ENCODE assay signal across 26 cellular contexts in genomic region chr2:120904379-120904778, GRCh38.
DNase-seq lines count a peak whose midpoint lies in the region; ATAC-seq, FAIRE-seq and TF ChIP-seq lines count a peak whose summit lies in the region.
"Had no signal": no experiment of that assay in that cellular context is flagged by ENCODE, and none has a peak within 500 bp of the region (broad histone marks: within the 10 kb centered on the region; RNA-seq: fewer than 3 reads in every experiment).

No MANE protein-coding gene starts in this region.

- TF ChIP-seq EP300 in SK-N-SH (IDR thresholded peaks at IDR 0.05; ENCODE audit: borderline replicate concordance in 1 of 2, low read depth in 1 of 2, low read length in 1 of 2), result no peak; a peak in 1 of 4 replicates

- H3K4me2 ChIP-seq in SK-N-SH, result no peak overlapping the region
- H3K4me2 ChIP-seq: KMS-11 had no signal

- no peaks in the 10 kb centered on the region for H3K9me2 ChIP-seq in SK-N-SH

- H3K4me3 ChIP-seq in SK-N-SH (ENCODE audit: low read depth in 2 of 2, low read length in 1 of 2), result no peak overlapping the region
- no peak overlapping the region for H3K4me3 ChIP-seq in muscle layer of colon (ENCODE audit: low read depth in 1 of 2, low read length in 2 of 2)
- no peak overlapping the region for H3K4me3 ChIP-seq in uterus
- H3K4me3 ChIP-seq: SK-N-MC had no signal

- H3K9me3 ChIP-seq in SK-N-SH (no peaks in the 10 kb centered on the region), muscle layer of colon (ENCODE audit: low read length) (no peaks in the 10 kb centered on the region), uterus (no peaks in the 10 kb centered on the region)

- no peak overlapping the region for H3K9ac ChIP-seq in SK-N-SH
- H3K9ac ChIP-seq in muscle layer of colon (ENCODE audit: low read length), result no peak overlapping the region
- H3K9ac ChIP-seq: KMS-11 had no signal

- WGBS in SK-N-SH (ENCODE audit: low lambda C conversion rate), result 79% methylated on average over 5 of the region's 8 CpGs

- H3K27ac ChIP-seq in SK-N-SH (ENCODE audit: low read depth in 2 of 2, low read length in 1 of 2) (peak overlapping the region in 1 of 2 experiments; percentile 97; a peak in 2 of 4 replicates), muscle layer of colon (ENCODE audit: low read depth, low read length) (peak overlapping the region; percentile 36), uterus (peak overlapping the region; percentile 53 to 67)
- H3K27ac ChIP-seq: 22Rv1, brain microvascular endothelial cell, KMS-11, SK-N-MC had no signal

- H3K36me3 ChIP-seq in SK-N-SH (replicated peaks in 1 of 2; ENCODE audit: control insufficient read depth in 1 of 2, insufficient read depth in 2 of 2, low read length in 1 of 2), result no peaks in the 10 kb centered on the region
- no peaks in the 10 kb centered on the region for H3K36me3 ChIP-seq in muscle layer of colon (ENCODE audit: insufficient read depth, low read length)
- no peaks in the 10 kb centered on the region for H3K36me3 ChIP-seq in uterus
- H3K36me3 ChIP-seq: brain microvascular endothelial cell had no signal

- DNase-seq in SK-N-SH (peak; percentile 44), uterus (no peak), NCI-H146 (lab: John Stamatoyannopoulos, UW) (no peak), NCI-H128 (lab: John Stamatoyannopoulos, UW; ENCODE audit: unreplicated experiment) (no peak), H54 (ENCODE audit: insufficient read length, low spot score) (no peak)
- no peak for DNase-seq in central memory CD8-positive, alpha-beta T cell (ENCODE audit: low spot score in 2 of 2)
- DNase-seq: activated B cell treated with CpG ODN at 0.5 μM for 24 hours; activated CD4-positive, alpha-beta T cell treated with anti-CD3 and anti-CD28 coated beads, Interleukin-2, amount 50 U/mL, for 4 hours; activated CD8-positive, alpha-beta memory T cell treated with anti-CD3 and anti-CD28 coated beads, Interleukin-2, amount 50 U/mL, for 4 hours; activated naive CD8-positive, alpha-beta T cell treated with anti-CD3 and anti-CD28 coated beads for 36 hours; brain microvascular endothelial cell; left cardiac atrium; natural killer cell; NCI-H1694 treated with DMSO at 0.1 percent for 48 hours; NCI-H2171 treated with DMSO at 0.1 percent for 48 hours; NCI-H524 treated with DMSO at 0.1 percent for 48 hours had no signal

- no peaks in the 10 kb centered on the region for H3F3A ChIP-seq in SK-N-SH (replicated peaks; ENCODE audit: insufficient read depth)

- peaks cover 22% of the 10 kb centered on the region for H3K27me3 Mint-ChIP-seq in central memory CD8-positive, alpha-beta T cell
- H3K27me3 Mint-ChIP-seq: activated B cell treated with CpG ODN at 0.5 μM for 24 hours, B cell had no signal

- H3K27me3 ChIP-seq in SK-N-SH (ENCODE audit: insufficient read depth) (no peaks in the 10 kb centered on the region), muscle layer of colon (ENCODE audit: control insufficient read depth in 1 of 2, insufficient read depth in 2 of 2, low read length in 2 of 2) (no peaks in the 10 kb centered on the region), uterus (no peaks in the 10 kb centered on the region)
- H3K27me3 ChIP-seq: brain microvascular endothelial cell had no signal

- no peak for FAIRE-seq in H54 (lab: Jason Lieb, UNC)

- CTCF ChIA-PET in SK-N-SH (lab: Yijun Ruan, JAX), result interaction anchor here (0.8 to 4.9 kb wide), 7 partner anchors 9 to 209 kb away, joined by 3 to 27 read pairs (median 4); no protein-coding TSS in a partner anchor

- no peak overlapping the region for H2AFZ ChIP-seq in SK-N-SH (ENCODE audit: low read depth)

- H3K36me3 Mint-ChIP-seq in central memory CD8-positive, alpha-beta T cell (ENCODE audit: insufficient read depth), result no peaks in the 10 kb centered on the region
- H3K36me3 Mint-ChIP-seq: activated naive CD8-positive, alpha-beta T cell treated with anti-CD3 and anti-CD28 coated beads for 36 hours; natural killer cell; stimulated activated memory B cell treated with anti-CD40 and anti-IgM and Interleukin-4, amounts not matched to agents 10 μg/mL and 1 μg/mL and 100 μg/mL, for 72 hours had no signal

- no peak overlapping the region for H3K27ac Mint-ChIP-seq in central memory CD8-positive, alpha-beta T cell (ENCODE audit: low read depth)
- H3K27ac Mint-ChIP-seq: activated B cell treated with CpG ODN at 0.5 μM for 24 hours; activated naive CD8-positive, alpha-beta T cell treated with anti-CD3 and anti-CD28 coated beads for 36 hours; activated T-helper 2 cell treated with anti-CD3 and anti-CD28 coated beads, Interferon-gamma antibody, Interleukin-2, Interleukin-4, amounts not matched to agents 10 μg/mL and 5 μg/mL and 100 μg/mL, durations not matched to agents 14 hours and 24 hours and 36 hours; B cell; natural killer cell; stimulated activated memory B cell treated with anti-CD40 and anti-IgM and Interleukin-4, amounts not matched to agents 10 μg/mL and 1 μg/mL and 100 μg/mL, for 72 hours; T-helper 2 cell treated with Interferon-gamma antibody and Interleukin-4, amounts not matched to agents 5 μg/mL and 100 μg/mL, for 36 hours had no signal

- no peaks in the 10 kb centered on the region for H3K79me2 ChIP-seq in SK-N-SH (ENCODE audit: insufficient read depth)

- TF ChIP-seq POLR2A in uterus (IDR thresholded peaks at IDR 0.05) (no peak), H54 (IDR thresholded peaks at IDR 0.05; ENCODE audit: low read depth, low read length) (no peak)

- TF ChIP-seq CTCF in SK-N-SH (IDR thresholded peaks at IDR 0.05), result no peak
- TF ChIP-seq CTCF in uterus (IDR thresholded peaks at IDR 0.05), result peak in 1 of 4 experiments; percentile 5

- no peaks in the 10 kb centered on the region for H3K9me3 Mint-ChIP-seq in central memory CD8-positive, alpha-beta T cell
- H3K9me3 Mint-ChIP-seq: activated B cell treated with CpG ODN at 0.5 μM for 24 hours; activated naive CD8-positive, alpha-beta T cell treated with anti-CD3 and anti-CD28 coated beads for 36 hours; activated T-helper 2 cell treated with anti-CD3 and anti-CD28 coated beads, Interferon-gamma antibody, Interleukin-2, Interleukin-4, amounts not matched to agents 10 μg/mL and 5 μg/mL and 100 μg/mL, durations not matched to agents 14 hours and 24 hours and 36 hours; mesothelial cell of epicardium; natural killer cell; stimulated activated memory B cell treated with anti-CD40 and anti-IgM and Interleukin-4, amounts not matched to agents 10 μg/mL and 1 μg/mL and 100 μg/mL, for 72 hours; T-helper 2 cell treated with Interferon-gamma antibody and Interleukin-4, amounts not matched to agents 5 μg/mL and 100 μg/mL, for 36 hours had no signal

- TF ChIP-seq RAD21 in SK-N-SH (IDR thresholded peaks at IDR 0.05; ENCODE audit: low read length), result no peak

- H3K4me3 Mint-ChIP-seq in central memory CD8-positive, alpha-beta T cell, result no peak overlapping the region
- H3K4me3 Mint-ChIP-seq: activated B cell treated with CpG ODN at 0.5 μM for 24 hours; activated naive CD8-positive, alpha-beta T cell treated with anti-CD3 and anti-CD28 coated beads for 36 hours; B cell; mesothelial cell of epicardium; natural killer cell; stimulated activated memory B cell treated with anti-CD40 and anti-IgM and Interleukin-4, amounts not matched to agents 10 μg/mL and 1 μg/mL and 100 μg/mL, for 72 hours; T-helper 2 cell treated with Interferon-gamma antibody and Interleukin-4, amounts not matched to agents 5 μg/mL and 100 μg/mL, for 36 hours had no signal

- peaks cover 0 to 66% of the 10 kb centered on the region in 2 experiments; a peak in 2 of 4 replicates for H3K4me1 ChIP-seq in SK-N-SH (ENCODE audit: control insufficient read depth in 1 of 2, insufficient read depth in 2 of 2, low read depth in 1 of 2, low read length in 1 of 2)
- H3K4me1 ChIP-seq in muscle layer of colon (ENCODE audit: insufficient read depth, low read length), result peaks cover 35% of the 10 kb centered on the region
- H3K4me1 ChIP-seq in uterus, result peaks cover 0 to 7% of the 10 kb centered on the region in 2 donors

- POLR2A ChIA-PET in SK-N-SH (lab: Yijun Ruan, JAX), result interaction anchor here (0.7 to 1.5 kb wide), 2 partner anchors 124 to 334 kb away, joined by 3 to 4 read pairs; no protein-coding TSS in a partner anchor

- H4K20me1 ChIP-seq in SK-N-SH (ENCODE audit: insufficient read depth), result peaks cover 3% of the 10 kb centered on the region; the same call in 1 of the 2 replicates

- ATAC-seq in SK-N-SH treated with all-trans-retinoic acid at 6 μM for 48 hours, result no peak; the same call in 2 of the 3 replicates
- ATAC-seq in central memory CD8-positive, alpha-beta T cell (replicated peaks; ENCODE audit: extremely low read depth, poor library complexity, severe bottlenecking), result peak; percentile 19
- ATAC-seq: natural killer cell; stimulated activated memory B cell treated with anti-CD40 and anti-IgM and Interleukin-4, amounts not matched to agents 10 μg/mL and 1 μg/mL and 100 μg/mL, for 72 hours had no signal

- H3K4me1 Mint-ChIP-seq in central memory CD8-positive, alpha-beta T cell, result no peaks in the 10 kb centered on the region
- H3K4me1 Mint-ChIP-seq: activated B cell treated with CpG ODN at 0.5 μM for 24 hours; activated naive CD8-positive, alpha-beta T cell treated with anti-CD3 and anti-CD28 coated beads for 36 hours; B cell; natural killer cell; stimulated activated memory B cell treated with anti-CD40 and anti-IgM and Interleukin-4, amounts not matched to agents 10 μg/mL and 1 μg/mL and 100 μg/mL, for 72 hours had no signal

- intact Hi-C loops in uterus (cut with DNase I; ENCODE audit: low total_unique reads), result no loop called here

TF ChIP-seq in SK-N-SH, 30 proteins besides CTCF, POLR2A, EP300 and RAD21 (continues in another document):
- TF ChIP-seq MAX (IDR thresholded peaks at IDR 0.05; ENCODE audit: low read depth) (no peak), EZH2phosphoT487 (IDR thresholded peaks at IDR 0.05; ENCODE audit: borderline replicate concordance, low read depth) (no peak), TAF1 (IDR thresholded peaks at IDR 0.05; ENCODE audit: borderline replicate concordance, low read depth, low read length) (no peak)

TF ChIP-seq in SK-N-SH treated with all-trans-retinoic acid at 6 μM for 48 hours, 23 proteins besides CTCF, POLR2A, EP300 and RAD21 (continues in another document):
- TF ChIP-seq TOX (CRISPR knock-in tag; IDR thresholded peaks at IDR 0.05; ENCODE audit: borderline replicate concordance), result no peak
- no peak for TF ChIP-seq CSRNP3 (CRISPR knock-in tag; IDR thresholded peaks at IDR 0.05)
- TF ChIP-seq ARNTL (CRISPR knock-in tag; IDR thresholded peaks at IDR 0.05; ENCODE audit: borderline replicate concordance, low read depth), result no peak
- no peak for TF ChIP-seq ISL1 (CRISPR knock-in tag; IDR thresholded peaks at IDR 0.05)
